Comparison of ENCODE assay signal across 33 cellular contexts in the genomic region with DNA sequence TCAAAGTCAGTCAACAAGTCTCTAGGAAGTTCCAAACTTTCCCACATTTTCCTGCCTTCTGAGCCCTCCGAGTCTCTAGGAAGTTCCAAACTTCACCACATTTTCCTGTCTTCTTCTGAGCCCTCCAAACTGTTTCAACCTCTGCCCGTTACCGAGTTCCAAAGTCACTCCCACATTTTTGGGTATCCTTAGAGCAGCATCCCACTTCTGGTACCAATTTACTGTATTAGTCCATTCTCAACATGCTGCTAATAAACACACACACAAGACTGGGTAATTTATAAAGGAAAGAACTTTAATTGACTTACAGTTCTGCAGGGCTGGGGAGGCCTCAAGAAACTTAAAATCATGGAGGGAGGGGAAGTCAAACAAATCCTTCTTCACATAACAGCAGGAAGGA.
DNase-seq lines count a peak whose midpoint lies in the region; ATAC-seq, FAIRE-seq and TF ChIP-seq lines count a peak whose summit lies in the region.
"Had no signal": no experiment of that assay in that cellular context is flagged by ENCODE, and none has a peak within 500 bp of the region (broad histone marks: within the 10 kb centered on the region; RNA-seq: fewer than 3 reads in every experiment).

No MANE protein-coding gene starts in this region.

- H2AFZ ChIP-seq in K562 (ENCODE audit: low read depth, low read length) (no peak overlapping the region), endothelial cell of umbilical vein (ENCODE audit: low read depth, low read length) (no peak overlapping the region), Karpas-422 (ENCODE audit: low read length) (no peak overlapping the region)

- H3K9me1 ChIP-seq in K562 (ENCODE audit: control insufficient read depth, insufficient read depth, low read length) = no peaks in the 10 kb centered on the region
- H3K9me1 ChIP-seq in endothelial cell of umbilical vein (replicated peaks; ENCODE audit: control insufficient read depth, extremely low read depth, insufficient read depth, low read length) = no peaks in the 10 kb centered on the region

- H3K27ac ChIP-seq in HEK293 (ENCODE audit: extremely low read depth, low read depth, low read length) (no peak overlapping the region), K562 (ENCODE audit: extremely low read depth, low read depth, low read length) (no peak overlapping the region), endothelial cell of umbilical vein (ENCODE audit: insufficient read depth, low read depth, low read length) (no peak overlapping the region), Karpas-422 (ENCODE audit: low read length) (no peak overlapping the region), ascending aorta (no peak overlapping the region)
- H3K27ac ChIP-seq: 22Rv1; A549; BLaER1; BLaER1 treated with 17β-estradiol and CSF1 and Interleukin-3, amounts not matched to agents 10 nM and 100 nM; C4-2B had no signal

- no peak for TF ChIP-seq POLR2A in K562 (conservative IDR thresholded peaks at IDR 0.05)
- no peak for TF ChIP-seq POLR2A in endothelial cell of umbilical vein (IDR thresholded peaks at IDR 0.05; ENCODE audit: low read depth, low read length)

- H3K4me2 ChIP-seq in K562 (ENCODE audit: insufficient read depth, low read length) = no peak overlapping the region
- no peak overlapping the region for H3K4me2 ChIP-seq in endothelial cell of umbilical vein (ENCODE audit: insufficient read depth, low read length)
- no peak overlapping the region for H3K4me2 ChIP-seq in Karpas-422 (ENCODE audit: low read depth, low read length, poor library complexity, severe bottlenecking)
- H3K4me2 ChIP-seq: A549; BLaER1; BLaER1 treated with 17β-estradiol and CSF1 and Interleukin-3, amounts not matched to agents 10 nM and 100 nM had no signal

- dilution Hi-C loops in endothelial cell of umbilical vein (cut with MboI; ENCODE audit: extremely low pct_ligation_motif_present, low sequenced_read_pairs) = no loop called here

- no peaks in the 10 kb centered on the region for H3K9me2 ChIP-seq in Karpas-422 (replicated peaks; ENCODE audit: insufficient read depth, low read length)

- H3K36me3 ChIP-seq in HEK293 (ENCODE audit: control insufficient read depth in 2 of 2, insufficient read depth in 1 of 2, low read length in 2 of 2) (no peaks in the 10 kb centered on the region), K562 (ENCODE audit: control insufficient read depth, insufficient read depth, low read length) (no peaks in the 10 kb centered on the region), endothelial cell of umbilical vein (ENCODE audit: control insufficient read depth in 2 of 2, extremely low read depth in 1 of 2, insufficient read depth in 2 of 2, low read length in 2 of 2) (no peaks in the 10 kb centered on the region), Karpas-422 (ENCODE audit: insufficient read depth, low read length) (no peaks in the 10 kb centered on the region; the same call in 1 of the 2 replicates), ascending aorta (no peaks in the 10 kb centered on the region)
- H3K36me3 ChIP-seq: BE2C had no signal

- ATAC-seq in K562 = no peak
- ATAC-seq: A549; CD8-positive, alpha-beta T cell had no signal

- no peak for TF ChIP-seq RAD21 in K562 (CRISPR knock-in tag; conservative IDR thresholded peaks at IDR 0.05 in 1 of 2, IDR thresholded peaks at IDR 0.05 in 1 of 2)

- intact Hi-C loops in K562 (cut with micrococcal nuclease) (no loop called here), endothelial cell of umbilical vein (cut with micrococcal nuclease) (no loop called here), ascending aorta (cut with DNase I) (no loop called here)

- TF ChIP-seq EP300 in K562 (IDR thresholded peaks at IDR 0.05; ENCODE audit: low read length) = no peak

- BruUV-seq in K562 (replicated peaks; lab: Mats Ljungman, UMichigan) (no TSS peak), endothelial cell of umbilical vein (replicated peaks; lab: Mats Ljungman, UMichigan) (no TSS peak)

- H3K4me1 ChIP-seq in HEK293 (ENCODE audit: control insufficient read depth, insufficient read depth, low read length) = no peaks in the 10 kb centered on the region
- H3K4me1 ChIP-seq in K562 (replicated peaks in 1 of 2; ENCODE audit: control insufficient read depth in 2 of 2, insufficient read depth in 2 of 2, low read length in 2 of 2) = no peaks in the 10 kb centered on the region
- H3K4me1 ChIP-seq in endothelial cell of umbilical vein (ENCODE audit: control insufficient read depth, extremely low read depth, insufficient read depth, low read length) = no peaks in the 10 kb centered on the region
- no peaks in the 10 kb centered on the region for H3K4me1 ChIP-seq in Karpas-422 (ENCODE audit: low read length)
- no peaks in the 10 kb centered on the region for H3K4me1 ChIP-seq in ascending aorta
- H3K4me1 ChIP-seq: A549; BE2C; BLaER1; BLaER1 treated with 17β-estradiol and CSF1 and Interleukin-3, amounts not matched to agents 10 nM and 100 nM; Caco-2 had no signal

- in situ Hi-C loops in K562 (cut with MboI) = no loop called here

- no peaks in the 10 kb centered on the region for H3K27me3 ChIP-seq in K562 (ENCODE audit: control insufficient read depth in 2 of 2, insufficient read depth in 2 of 2, low read length in 2 of 2)
- H3K27me3 ChIP-seq in endothelial cell of umbilical vein (ENCODE audit: control insufficient read depth in 2 of 2, insufficient read depth in 2 of 2, low read length in 2 of 2) = no peaks in the 10 kb centered on the region
- no peaks in the 10 kb centered on the region for H3K27me3 ChIP-seq in Karpas-422 (ENCODE audit: low read length)
- H3K27me3 ChIP-seq in ascending aorta = no peaks in the 10 kb centered on the region
- H3K27me3 ChIP-seq: BE2C; BLaER1; BLaER1 treated with 17β-estradiol and CSF1 and Interleukin-3, amounts not matched to agents 10 nM and 100 nM had no signal

- POLR2A ChIA-PET in HEK293 (lab: Yijun Ruan, JAX) = no interaction called here
- POLR2A ChIA-PET in K562 (lab: Yijun Ruan, JAX) = no interaction called here
- POLR2A ChIA-PET in endothelial cell of umbilical vein (lab: Charles Lee) = no interaction called here

- no peaks in the 10 kb centered on the region for H3K9me3 ChIP-seq in HEK293 (ENCODE audit: control insufficient read depth, insufficient read depth, low read depth, low read length)
- H3K9me3 ChIP-seq in K562 (replicated peaks; ENCODE audit: control insufficient read depth, insufficient read depth, low read depth, low read length) = no peaks in the 10 kb centered on the region
- no peaks in the 10 kb centered on the region for H3K9me3 ChIP-seq in endothelial cell of umbilical vein (replicated peaks; ENCODE audit: control insufficient read depth, insufficient read depth, low read length)
- H3K9me3 ChIP-seq in Karpas-422 (ENCODE audit: low read length) = peaks cover 14% of the 10 kb centered on the region
- no peaks in the 10 kb centered on the region for H3K9me3 ChIP-seq in ascending aorta
- H3K9me3 ChIP-seq: BE2C, Caco-2 had no signal

- H4K20me1 ChIP-seq in K562 (replicated peaks; ENCODE audit: control insufficient read depth, insufficient read depth, low read length) = no peaks in the 10 kb centered on the region
- H4K20me1 ChIP-seq in endothelial cell of umbilical vein (replicated peaks; ENCODE audit: control insufficient read depth, extremely low read depth, insufficient read depth, low read length) = no peaks in the 10 kb centered on the region
- H4K20me1 ChIP-seq in Karpas-422 (ENCODE audit: insufficient read depth, low read depth, low read length) = no peaks in the 10 kb centered on the region
- H4K20me1 ChIP-seq: BLaER1; BLaER1 treated with 17β-estradiol and CSF1 and Interleukin-3, amounts not matched to agents 10 nM and 100 nM had no signal

- 0% methylated on average over 3 of the region's 3 CpGs for WGBS in K562 (ENCODE audit: insufficient coverage, low coverage, missing lambda C conversion rate)

- no peak for FAIRE-seq in K562 (lab: Jason Lieb, UNC)
- FAIRE-seq in endothelial cell of umbilical vein (lab: Jason Lieb, UNC) = peak; percentile 43
- FAIRE-seq: A204.1, A549, D721Med had no signal

- H3K4me3 ChIP-seq in HEK293 (ENCODE audit: low read depth, low read length) = no peak overlapping the region
- no peak overlapping the region for H3K4me3 ChIP-seq in K562
- no peak overlapping the region for H3K4me3 ChIP-seq in endothelial cell of umbilical vein (replicated peaks in 1 of 3; ENCODE audit: insufficient read depth in 1 of 3, low read depth in 1 of 3, low read length in 3 of 3)
- no peak overlapping the region for H3K4me3 ChIP-seq in Karpas-422 (ENCODE audit: low read length)
- H3K4me3 ChIP-seq in ascending aorta = no peak overlapping the region
- H3K4me3 ChIP-seq: A549, BLaER1 had no signal

- TF ChIP-seq CTCF in HEK293 (tag by site-specific recombination; IDR thresholded peaks at IDR 0.05) (no peak), K562 (IDR thresholded peaks at IDR 0.05 in 2 of 3, conservative IDR thresholded peaks at IDR 0.05 in 1 of 3; ENCODE audit: insufficient read depth in 2 of 3, low read depth in 1 of 3, low read length in 3 of 3) (no peak), endothelial cell of umbilical vein (IDR thresholded peaks at IDR 0.05; ENCODE audit: extremely low read depth in 1 of 2, insufficient read depth in 1 of 2, low read depth in 1 of 2, low read length in 2 of 2) (no peak), ascending aorta (IDR thresholded peaks at IDR 0.05) (no peak)

- CTCF ChIA-PET in HEK293 (lab: Yijun Ruan, JAX) = interaction anchor here (0.6 to 0.7 kb wide), 2 partner anchors 24 to 129 kb away, joined by 3 to 4 read pairs; no protein-coding TSS in a partner anchor
- CTCF ChIA-PET in K562 (lab: Yijun Ruan, JAX; ENCODE audit: low intra/inter-chr PET ratio) = no interaction called here
- CTCF ChIA-PET in endothelial cell of umbilical vein (lab: Charles Lee) = no interaction called here

- H3K9ac ChIP-seq in K562 (ENCODE audit: insufficient read depth in 1 of 2, low read depth in 2 of 2, low read length in 2 of 2) (no peak overlapping the region), endothelial cell of umbilical vein (replicated peaks; ENCODE audit: extremely low read depth, insufficient read depth, low read length) (no peak overlapping the region), Karpas-422 (ENCODE audit: low read length) (no peak overlapping the region)
- H3K9ac ChIP-seq: BLaER1; BLaER1 treated with 17β-estradiol and CSF1 and Interleukin-3, amounts not matched to agents 10 nM and 100 nM had no signal

- H3K79me2 ChIP-seq in K562 (ENCODE audit: control insufficient read depth, insufficient read depth, low read length) (no peaks in the 10 kb centered on the region), endothelial cell of umbilical vein (ENCODE audit: control insufficient read depth, insufficient read depth, low read length) (no peaks in the 10 kb centered on the region), Karpas-422 (ENCODE audit: low read length) (no peaks in the 10 kb centered on the region)

- DNase-seq in K562 (ENCODE audit: extremely low read depth in 1 of 4, low spot score in 3 of 4) (no peak), endothelial cell of umbilical vein (ENCODE audit: low read depth, low spot score) (no peak), Karpas-422 (no peak), ascending aorta (ENCODE audit: low spot score in 2 of 2) (no peak), middle frontal gyrus (ENCODE audit: extremely low spot score, low spot score) (no peak)
- DNase-seq: 8988T; ACHN; AML-193; BE2C; C1 segment of cervical spinal cord; Caco-2; Calu3; CD4-positive, alpha-beta memory T cell; CD4-positive, alpha-beta T cell; CD4-positive, CD25-positive, alpha-beta regulatory T cell; CD8-positive, alpha-beta memory T cell; CD8-positive, alpha-beta T cell; COR-L47; DMS 273 treated with DMSO at 0.1 percent for 48 hours; DMS153; DMS53; DMS79; DMS79 treated with DMSO at 0.1 percent for 48 hours; DND-41; EL had no signal
